ENCODE assay signal across 1 cellular context in the genomic region with DNA sequence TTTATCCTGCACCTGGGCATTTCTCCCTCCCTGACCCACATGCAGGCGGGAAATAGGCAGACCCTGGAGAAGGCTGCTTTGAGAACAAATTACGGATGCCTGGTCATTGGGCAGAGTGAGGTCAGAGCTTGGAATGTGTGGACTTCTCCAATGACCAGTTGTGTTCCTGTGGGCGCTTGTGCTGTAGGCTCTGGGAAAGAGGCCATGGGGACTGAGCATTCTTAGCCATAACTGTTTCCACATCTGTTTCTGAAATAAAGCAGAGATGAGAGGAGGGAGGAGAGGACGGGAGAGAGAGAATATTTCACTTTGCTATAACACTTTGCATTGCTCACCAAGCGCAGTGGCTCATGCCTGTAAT.
TF ChIP-seq lines count a peak whose summit lies in the region.

No MANE protein-coding gene starts in this region.

TF ChIP-seq in IMR-90, 13 proteins besides CTCF, POLR2A, EP300 and RAD21 (continued from another document):
- TF ChIP-seq, protein P1, sequence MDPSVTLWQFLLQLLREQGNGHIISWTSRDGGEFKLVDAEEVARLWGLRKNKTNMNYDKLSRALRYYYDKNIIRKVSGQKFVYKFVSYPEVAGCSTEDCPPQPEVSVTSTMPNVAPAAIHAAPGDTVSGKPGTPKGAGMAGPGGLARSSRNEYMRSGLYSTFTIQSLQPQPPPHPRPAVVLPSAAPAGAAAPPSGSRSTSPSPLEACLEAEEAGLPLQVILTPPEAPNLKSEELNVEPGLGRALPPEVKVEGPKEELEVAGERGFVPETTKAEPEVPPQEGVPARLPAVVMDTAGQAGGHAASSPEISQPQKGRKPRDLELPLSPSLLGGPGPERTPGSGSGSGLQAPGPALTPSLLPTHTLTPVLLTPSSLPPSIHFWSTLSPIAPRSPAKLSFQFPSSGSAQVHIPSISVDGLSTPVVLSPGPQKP (IDR thresholded peaks at IDR 0.05; ENCODE audit: borderline replicate concordance, low read depth, low read length), result no peak
- no peak for TF ChIP-seq MAZ (IDR thresholded peaks at IDR 0.05; ENCODE audit: borderline replicate concordance, low read depth, low read length)
